Comparison of ENCODE assay signal across 30 cellular contexts in genomic region chr12:49008943-49009342, GRCh38. TPM values are rescaled to one million over a fixed set of nuclear protein-coding genes. Genes with fewer than 3 reads are reported as not detected.
"Had no signal": no experiment of that assay in that cellular context is flagged by ENCODE, and none has a peak within 500 bp of the region (broad histone marks: within the 10 kb centered on the region; RNA-seq: fewer than 3 reads in every experiment).

No MANE protein-coding gene starts in this region.

- H2AFZ ChIP-seq: neural progenitor cell had no signal

- FAIRE-seq: kidney had no signal

- DNase-seq: activated CD4-positive, alpha-beta T cell treated with anti-CD3 and anti-CD28 coated beads, Interleukin-2, amount 50 U/mL, for 4 hours; activated CD8-positive, alpha-beta memory T cell treated with anti-CD3 and anti-CD28 coated beads for 24 hours; activated CD8-positive, alpha-beta memory T cell treated with anti-CD3 and anti-CD28 coated beads, Interleukin-2, amount 50 U/mL, for 4 hours; activated naive CD4-positive, alpha-beta T cell; activated T-cell treated with anti-CD3 and anti-CD28 coated beads, Interleukin-2, amount 50 U/mL, for 4 hours; brain microvascular endothelial cell; caudate nucleus; dermis blood vessel endothelial cell; effector CD8-positive, alpha-beta T cell; foreskin keratinocyte; kidney; lower lobe of right lung; mesendoderm; naive B cell; stimulated activated CD4-positive, alpha-beta T cell treated with anti-CD3 and anti-CD28 coated beads, Interleukin-2, amount 100 ng/mL, for 48 hours; stimulated activated naive CD4-positive, alpha-beta T cell; T1000; testis; trophoblast cell had no signal

- H3K27ac ChIP-seq: adrenal gland, ascending aorta, brain microvascular endothelial cell, foreskin keratinocyte, lower lobe of right lung, neural progenitor cell, testis, vagina had no signal

- H3K36me3 ChIP-seq: neural progenitor cell had no signal

- H3K4me3 Mint-ChIP-seq: activated naive CD8-positive, alpha-beta T cell; activated T-cell treated with anti-CD3 and anti-CD28 coated beads, Interleukin-2, amount 50 U/mL, for 4 hours; naive B cell; neural progenitor cell; WTC11 had no signal

- H3K9ac ChIP-seq: neural progenitor cell had no signal

- H3K27ac Mint-ChIP-seq: activated naive CD8-positive, alpha-beta T cell; activated T-helper 2 cell treated with anti-CD3 and anti-CD28 coated beads, Interferon-gamma antibody, Interleukin-2, Interleukin-4, amounts not matched to agents 10 μg/mL and 5 μg/mL and 100 μg/mL, durations not matched to agents 14 hours and 24 hours and 36 hours; WTC11 had no signal

- H3K4me3 ChIP-seq: adrenal gland, ascending aorta, lower lobe of right lung, neural progenitor cell, testis, vagina had no signal

- ATAC-seq: activated T-cell treated with anti-CD3 and anti-CD28 coated beads, Interleukin-2, amount 50 U/mL, for 4 hours; foreskin keratinocyte; left lobe of liver; lower lobe of right lung; WTC11 had no signal

- H3K27me3 Mint-ChIP-seq: activated naive CD8-positive, alpha-beta T cell; naive B cell had no signal

- H3K4me1 ChIP-seq: ascending aorta, foreskin keratinocyte, lower lobe of right lung, neural progenitor cell, testis, vagina had no signal

- H3K4me2 ChIP-seq: neural progenitor cell had no signal

- H3K27me3 ChIP-seq: adrenal gland, ascending aorta, brain microvascular endothelial cell, foreskin keratinocyte, neural progenitor cell, testis, vagina had no signal

- H3K4me1 Mint-ChIP-seq: naive B cell, neural progenitor cell had no signal

- H3K9me3 ChIP-seq: adrenal gland, ascending aorta, lower lobe of right lung, testis, vagina had no signal

RNA-seq across cellular contexts. Expression of gene DDN, which starts 9.8 kb away (rescaled TPM):
- total RNA-seq: ascending aorta, kidney, left lobe of liver, lower lobe of right lung, posterior vena cava, vagina had no signal

RNA-seq across cellular contexts. Expression of gene WNT1, which starts 30.8 kb away (rescaled TPM):
- total RNA-seq: activated T-cell treated with anti-CD3 and anti-CD28 coated beads, Interleukin-2, amount 50 U/mL, for 4 hours; adrenal gland; ascending aorta; dermis blood vessel endothelial cell; foreskin keratinocyte; kidney; left lobe of liver; lower lobe of right lung; osteoblast; posterior vena cava; renal cortical epithelial cell; vagina; WTC11 had no signal
- polyA plus RNA-seq: adrenal gland, foreskin keratinocyte had no signal

RNA-seq across cellular contexts. Expression of gene WNT10B, which starts 37.4 kb away (rescaled TPM):
- total RNA-seq: dermis blood vessel endothelial cell, left lobe of liver had no signal
